21 cellular contexts compared by ENCODE assay signal in the genomic region with DNA sequence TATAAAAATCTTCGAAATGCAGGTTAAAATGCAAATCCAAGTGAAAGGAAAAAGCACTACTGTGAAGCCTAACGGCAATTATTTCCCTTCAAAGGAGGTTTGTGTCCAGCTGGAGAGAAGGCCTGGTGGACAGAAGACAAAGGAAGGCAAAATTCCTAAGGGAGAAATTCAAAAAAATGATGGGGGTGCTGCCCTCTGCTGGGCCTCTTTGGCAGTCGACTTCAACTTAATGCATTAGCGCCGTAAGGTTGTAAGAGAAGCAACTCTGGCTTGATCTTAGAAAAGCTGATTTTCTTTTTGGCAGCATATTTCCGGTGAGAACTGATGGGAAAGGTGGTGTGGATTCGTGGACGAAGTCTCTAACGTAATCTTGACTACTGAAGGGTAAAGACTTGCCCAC. TPM values are rescaled to one million over a fixed set of nuclear protein-coding genes. Genes with fewer than 3 reads are reported as not detected.
A peak's percentile ranks its signal among the peaks of the same experiment; 100 is the strongest.
DNase-seq lines count a peak whose midpoint lies in the region; ATAC-seq and TF ChIP-seq lines count a peak whose summit lies in the region.
"Had no signal": no experiment of that assay in that cellular context is flagged by ENCODE, and none has a peak within 500 bp of the region (broad histone marks: within the 10 kb centered on the region; RNA-seq: fewer than 3 reads in every experiment).

No MANE protein-coding gene starts in this region.

- H3K9me2 ChIP-seq in SU-DHL-6 (replicated peaks; ENCODE audit: insufficient read depth, low read length) = no peaks in the 10 kb centered on the region

- H3K9ac ChIP-seq in DND-41 (ENCODE audit: low read depth, low read length) = no peak overlapping the region
- H3K9ac ChIP-seq in SU-DHL-6 (ENCODE audit: low read length) = no peak overlapping the region

- DNase-seq in DND-41 (no peak), kidney epithelial cell (ENCODE audit: low read depth) (no peak), globus pallidus (ENCODE audit: low spot score) (no peak)
- DNase-seq: activated CD8-positive, alpha-beta memory T cell treated with anti-CD3 and anti-CD28 coated beads, Interleukin-2, amount 50 U/mL, for 4 hours; activated gamma-delta T cell treated with Interleukin-2 at 50 U/mL for 16 hours; CD4-positive, CD25-positive, alpha-beta regulatory T cell; kidney glomerular epithelial cell; NCI-H1694 treated with DMSO at 0.1 percent for 48 hours; NCI-H524; occipital lobe; sigmoid colon; stimulated activated CD4-positive, alpha-beta T cell treated with anti-CD3 and anti-CD28 coated beads, Interleukin-4, amount 100 ng/mL, for 24 hours; T-helper 2 cell; tibial artery had no signal

- H4K20me1 ChIP-seq in DND-41 (ENCODE audit: insufficient read depth, low read length) (no peaks in the 10 kb centered on the region), SU-DHL-6 (ENCODE audit: low read depth, low read length) (no peaks in the 10 kb centered on the region)

- H2AFZ ChIP-seq in DND-41 (ENCODE audit: low read depth, low read length) (no peak overlapping the region), SU-DHL-6 (ENCODE audit: low read depth, low read length, severe bottlenecking) (no peak overlapping the region)

- CTCF ChIA-PET in HEK293 (lab: Yijun Ruan, JAX) = interaction anchor here (0.9 to 1.1 kb wide), 2 partner anchors 23 to 259 kb away, joined by 3 to 4 read pairs; a partner anchor contains a TSS

- H3K27ac ChIP-seq in DND-41 (ENCODE audit: low read length) (no peak overlapping the region), HEK293 (ENCODE audit: extremely low read depth, low read depth, low read length) (no peak overlapping the region), SU-DHL-6 (ENCODE audit: low read depth, low read length) (no peak overlapping the region)
- H3K27ac ChIP-seq: HL-60, sigmoid colon, tibial artery had no signal

- H3K79me2 ChIP-seq in DND-41 (ENCODE audit: insufficient read depth, low read length) = no peaks in the 10 kb centered on the region
- H3K79me2 ChIP-seq in SU-DHL-6 (ENCODE audit: insufficient read depth, low read length) = no peaks in the 10 kb centered on the region

- H3K4me1 ChIP-seq in DND-41 (ENCODE audit: insufficient read depth, low read length) = no peaks in the 10 kb centered on the region
- no peaks in the 10 kb centered on the region for H3K4me1 ChIP-seq in HEK293 (ENCODE audit: control insufficient read depth, insufficient read depth, low read length)
- H3K4me1 ChIP-seq: sigmoid colon, tibial artery had no signal

- H3K4me3 ChIP-seq in DND-41 (ENCODE audit: low read depth in 1 of 2, low read length in 2 of 2) (no peak overlapping the region), HEK293 (ENCODE audit: low read depth, low read length) (no peak overlapping the region), SU-DHL-6 (ENCODE audit: insufficient read depth, low read length, poor library complexity, severe bottlenecking) (no peak overlapping the region), kidney epithelial cell (ENCODE audit: low read depth, low read length) (no peak overlapping the region)
- H3K4me3 ChIP-seq: sigmoid colon, tibial artery had no signal

- H3K27me3 ChIP-seq in DND-41 (ENCODE audit: insufficient read depth, low read length, poor library complexity) = no peaks in the 10 kb centered on the region
- H3K27me3 ChIP-seq in SU-DHL-6 (ENCODE audit: low read length) = no peaks in the 10 kb centered on the region
- no peaks in the 10 kb centered on the region for H3K27me3 ChIP-seq in kidney epithelial cell (ENCODE audit: control insufficient read depth, insufficient read depth, low read length)
- H3K27me3 ChIP-seq: sigmoid colon, tibial artery had no signal

- H3K9me3 ChIP-seq in DND-41 (ENCODE audit: insufficient read depth, low read length, severe bottlenecking) = peaks cover 81% of the 10 kb centered on the region
- H3K9me3 ChIP-seq in HEK293 (ENCODE audit: control insufficient read depth, insufficient read depth, low read depth, low read length) = peaks cover 6% of the 10 kb centered on the region
- peaks cover 71% of the 10 kb centered on the region for H3K9me3 ChIP-seq in SU-DHL-6 (ENCODE audit: insufficient read depth, low read length)

- H3K4me2 ChIP-seq in DND-41 (ENCODE audit: insufficient read depth, low read length) (no peak overlapping the region), SU-DHL-6 (ENCODE audit: low read depth, low read length, poor library complexity, severe bottlenecking) (no peak overlapping the region)

- peak; percentile 42 for TF ChIP-seq CTCF in DND-41 (IDR thresholded peaks at IDR 0.05; ENCODE audit: borderline replicate concordance, extremely low read depth, low read length, poor library complexity, severe bottlenecking)
- no peak for TF ChIP-seq CTCF in HEK293 (tag by site-specific recombination; IDR thresholded peaks at IDR 0.05)
- TF ChIP-seq CTCF in SU-DHL-6 (IDR thresholded peaks at IDR 0.05; ENCODE audit: insufficient read depth, low read length, poor library complexity, severe bottlenecking) = peak; percentile 30
- peak; percentile 6 for TF ChIP-seq CTCF in kidney epithelial cell (IDR thresholded peaks at IDR 0.05; ENCODE audit: insufficient read depth, low read length, poor library complexity, severe bottlenecking)

- POLR2A ChIA-PET in HEK293 (lab: Yijun Ruan, JAX) = no interaction called here

- ATAC-seq in DND-41 (ENCODE audit: insufficient read depth, low read depth) (no peak), HG02885 (IDR thresholded peaks at IDR 0.05; ENCODE audit: poor library complexity, unreplicated experiment) (no peak), GM21576 (IDR thresholded peaks at IDR 0.05; ENCODE audit: unreplicated experiment) (no peak), GM19324 (IDR thresholded peaks at IDR 0.05; ENCODE audit: low FRiP score, unreplicated experiment) (no peak)
- ATAC-seq: activated CD4-positive, CD25-positive, alpha-beta regulatory T cell treated with anti-CD3 and anti-CD28 coated beads, Interleukin-2, amount 50 U/mL, for 24 hours had no signal

- no peaks in the 10 kb centered on the region for H3K36me3 ChIP-seq in DND-41 (ENCODE audit: insufficient read depth, low read length)
- no peaks in the 10 kb centered on the region for H3K36me3 ChIP-seq in HEK293 (ENCODE audit: control insufficient read depth in 2 of 2, insufficient read depth in 1 of 2, low read length in 2 of 2)
- no peaks in the 10 kb centered on the region for H3K36me3 ChIP-seq in SU-DHL-6 (ENCODE audit: low read length)
- no peaks in the 10 kb centered on the region for H3K36me3 ChIP-seq in kidney epithelial cell (ENCODE audit: control insufficient read depth, insufficient read depth, low read length)

- H3F3A ChIP-seq in SU-DHL-6 (ENCODE audit: insufficient read depth) = no peaks in the 10 kb centered on the region

TF ChIP-seq in HEK293, 187 proteins besides CTCF, POLR2A, EP300 and RAD21:
- TF ChIP-seq KLF16 (tag by site-specific recombination; IDR thresholded peaks at IDR 0.05) = no peak
- TF ChIP-seq, protein P1, sequence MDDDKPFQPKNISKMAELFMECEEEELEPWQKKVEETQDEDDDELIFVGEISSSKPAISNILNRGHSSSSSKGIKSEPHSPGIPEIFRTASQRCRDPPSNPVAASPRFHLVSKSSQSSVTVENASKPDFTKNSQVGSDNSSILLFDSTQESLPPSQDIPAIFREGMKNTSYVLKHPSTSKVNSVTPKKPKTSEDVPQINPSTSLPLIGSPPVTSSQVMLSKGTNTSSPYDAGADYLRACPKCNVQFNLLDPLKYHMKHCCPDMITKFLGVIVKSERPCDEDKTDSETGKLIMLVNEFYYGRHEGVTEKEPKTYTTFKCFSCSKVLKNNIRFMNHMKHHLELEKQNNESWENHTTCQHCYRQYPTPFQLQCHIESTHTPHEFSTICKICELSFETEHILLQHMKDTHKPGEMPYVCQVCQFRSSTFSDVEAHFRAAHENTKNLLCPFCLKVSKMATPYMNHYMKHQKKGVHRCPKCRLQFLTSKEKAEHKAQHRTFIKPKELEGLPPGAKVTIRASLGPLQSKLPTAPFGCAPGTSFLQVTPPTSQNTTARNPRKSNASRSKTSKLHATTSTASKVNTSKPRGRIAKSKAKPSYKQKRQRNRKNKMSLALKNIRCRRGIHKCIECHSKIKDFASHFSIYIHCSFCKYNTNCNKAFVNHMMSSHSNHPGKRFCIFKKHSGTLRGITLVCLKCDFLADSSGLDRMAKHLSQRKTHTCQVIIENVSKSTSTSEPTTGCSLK (tag by site-specific recombination; IDR thresholded peaks at IDR 0.05) = no peak
- no peak for TF ChIP-seq FEZF1 (tag by site-specific recombination; IDR thresholded peaks at IDR 0.05)
- TF ChIP-seq GLI4 (tag by site-specific recombination; IDR thresholded peaks at IDR 0.05) = no peak
- no peak for TF ChIP-seq ZNF768 (tag by site-specific recombination; IDR thresholded peaks at IDR 0.05)
- TF ChIP-seq ZBTB20 (tag by site-specific recombination; IDR thresholded peaks at IDR 0.05) = no peak
- peak; percentile 17; the same call in 1 of the 2 replicates for TF ChIP-seq ZNF654 (tag by site-specific recombination; IDR thresholded peaks at IDR 0.05; ENCODE audit: low read depth)
- TF ChIP-seq YY2 (tag by site-specific recombination; IDR thresholded peaks at IDR 0.05) = no peak

RNA-seq across cellular contexts. Expression of a gene that starts 34.3 kb away (rescaled TPM):
- total RNA-seq in kidney epithelial cell = 51.3 and 59.3 TPM in 2 replicates

RNA-seq across cellular contexts. Expression of a gene that starts 34.4 kb away (rescaled TPM):
- 6.6 and 14.4 TPM in 2 replicates for total RNA-seq in kidney epithelial cell
